8 cellular contexts compared by ENCODE assay signal in the genomic region with DNA sequence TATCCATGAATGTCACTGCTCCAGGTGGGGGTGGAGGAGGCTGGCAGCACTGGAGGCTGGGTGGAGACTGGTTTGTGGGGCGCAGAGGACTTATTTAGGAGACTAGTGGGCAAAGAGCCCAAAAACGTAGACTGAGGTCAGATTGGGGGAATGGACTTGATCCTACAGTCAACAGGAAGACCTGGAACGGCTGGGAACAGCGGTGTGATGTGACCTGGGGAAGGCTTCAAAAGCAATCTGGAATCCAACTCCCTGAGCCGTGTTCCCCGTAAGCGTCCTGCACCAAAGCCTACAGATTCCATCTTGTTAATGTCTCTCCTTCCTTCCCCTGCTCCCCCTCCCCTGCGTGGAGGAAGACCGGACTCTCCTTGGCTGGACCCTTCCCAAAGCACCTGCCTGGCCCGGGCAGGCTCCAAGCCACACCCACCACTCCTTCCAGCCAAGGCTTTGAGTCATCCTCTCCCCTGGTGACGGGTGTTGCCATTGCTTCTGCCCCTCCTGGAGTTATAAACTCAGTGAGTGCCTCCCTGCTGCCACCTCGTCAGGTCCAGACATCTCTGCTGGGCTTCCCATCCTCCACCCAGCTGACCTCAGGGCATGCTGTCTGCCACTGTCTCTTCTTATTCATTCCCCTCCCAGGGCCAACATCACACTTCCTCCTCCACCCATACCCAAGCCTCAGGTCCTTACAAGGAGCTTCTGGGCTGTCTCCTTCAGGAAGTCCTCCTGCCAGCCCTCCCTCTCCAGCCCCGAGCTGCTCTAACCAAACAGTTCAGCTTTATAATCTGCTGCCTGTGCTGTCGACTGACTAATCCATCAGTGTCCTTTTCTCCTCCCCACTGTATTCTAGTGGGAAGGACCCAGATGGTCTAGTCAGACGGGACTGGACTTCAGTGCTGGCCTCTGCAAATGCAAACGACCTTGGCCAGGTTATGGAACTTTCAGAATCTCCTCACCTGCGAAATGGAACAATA. TPM values are rescaled to one million over a fixed set of nuclear protein-coding genes. Genes with fewer than 3 reads are reported as not detected.
DNase-seq lines count a peak whose midpoint lies in the region; ATAC-seq and TF ChIP-seq lines count a peak whose summit lies in the region.

No MANE protein-coding gene starts in this region.

- no peaks in the 10 kb centered on the region for H3K27me3 ChIP-seq in BLaER1 treated with 17β-estradiol and CSF1 and Interleukin-3, amounts not matched to agents 10 nM and 100 nM
- no peaks in the 10 kb centered on the region for H3K27me3 ChIP-seq in cardiac muscle cell

- H3K27me3 Mint-ChIP-seq in activated naive CD8-positive, alpha-beta T cell treated with anti-CD3 and anti-CD28 coated beads for 36 hours: peaks cover 10% of the 10 kb centered on the region

- peaks cover 29% of the 10 kb centered on the region for H3K4me1 Mint-ChIP-seq in activated naive CD8-positive, alpha-beta T cell treated with anti-CD3 and anti-CD28 coated beads for 36 hours

- intact Hi-C loops in posterior vena cava (cut with DNase I): no loop called here

- H3K4me1 ChIP-seq in BLaER1 treated with 17β-estradiol and CSF1 and Interleukin-3, amounts not matched to agents 10 nM and 100 nM: peaks cover 36 to 43% (median 40%) of the 10 kb centered on the region in 10 experiments
- peaks cover 13% of the 10 kb centered on the region for H3K4me1 ChIP-seq in cardiac muscle cell (ENCODE audit: low read depth)

- H3K9ac ChIP-seq in BLaER1 treated with 17β-estradiol and CSF1 and Interleukin-3, amounts not matched to agents 10 nM and 100 nM: 0 out of 22 replicates have a peak overlapping the region, but pooled peaks of 1 of the 11 experiments have one; percentile 2

- peak; percentile 45 for DNase-seq in HEK293T (ENCODE audit: extremely low spot score)
- peak; percentile 55 for DNase-seq in RKO (ENCODE audit: low spot score)
- peak; percentile 41 for DNase-seq in activated naive CD8-positive, alpha-beta T cell treated with anti-CD3 and anti-CD28 coated beads for 36 hours
- peak; percentile 15 to 54 for DNase-seq in cardiac muscle cell (ENCODE audit: low read depth in 1 of 2, low spot score in 1 of 2)
- DNase-seq in posterior vena cava (ENCODE audit: low spot score): peak; percentile 81

- H3K4me3 ChIP-seq in BLaER1 treated with 17β-estradiol and CSF1 and Interleukin-3, amounts not matched to agents 10 nM and 100 nM: peak overlapping the region in 1 of 10 experiments; percentile 92; a peak in 1 of 20 replicates
- H3K4me3 ChIP-seq in cardiac muscle cell: no peak overlapping the region

- H3K9me3 Mint-ChIP-seq in activated naive CD8-positive, alpha-beta T cell treated with anti-CD3 and anti-CD28 coated beads for 36 hours: no peaks in the 10 kb centered on the region

- H3K27ac Mint-ChIP-seq in activated naive CD8-positive, alpha-beta T cell treated with anti-CD3 and anti-CD28 coated beads for 36 hours: no peak overlapping the region

- H3K9me3 ChIP-seq in BLaER1 treated with 17β-estradiol and CSF1 and Interleukin-3, amounts not matched to agents 10 nM and 100 nM (replicated peaks in 1 of 11): no peaks in the 10 kb centered on the region
- no peaks in the 10 kb centered on the region for H3K9me3 ChIP-seq in cardiac muscle cell (ENCODE audit: low read depth)

- CTCF ChIA-PET in HEK293T (lab: Yijun Ruan, JAX): interaction anchor here (1.2 kb wide), 1 partner anchor 210 kb away, joined by 3 read pairs; no protein-coding TSS in a partner anchor

- POLR2A ChIA-PET in HEK293T (lab: Yijun Ruan, JAX): no interaction called here

- peaks cover 1% of the 10 kb centered on the region for H3K36me3 Mint-ChIP-seq in activated naive CD8-positive, alpha-beta T cell treated with anti-CD3 and anti-CD28 coated beads for 36 hours

- no peaks in the 10 kb centered on the region; a peak in 1 of 22 replicates for H3K36me3 ChIP-seq in BLaER1 treated with 17β-estradiol and CSF1 and Interleukin-3, amounts not matched to agents 10 nM and 100 nM
- no peaks in the 10 kb centered on the region for H3K36me3 ChIP-seq in cardiac muscle cell

- ATAC-seq in HG03175 (IDR thresholded peaks at IDR 0.05; ENCODE audit: unreplicated experiment) (no peak), GM19351 (IDR thresholded peaks at IDR 0.05; ENCODE audit: unreplicated experiment) (no peak)

- peak overlapping the region; percentile 86 to 96 (median 91) for H3K4me2 ChIP-seq in BLaER1 treated with 17β-estradiol and CSF1 and Interleukin-3, amounts not matched to agents 10 nM and 100 nM

- no peak for TF ChIP-seq CTCF in cardiac muscle cell (IDR thresholded peaks at IDR 0.05; ENCODE audit: low read depth, low read length)

- 0 out of 22 replicates have a peak overlapping the region, but pooled peaks of 1 of the 11 experiments have one; percentile 13 for H3K27ac ChIP-seq in BLaER1 treated with 17β-estradiol and CSF1 and Interleukin-3, amounts not matched to agents 10 nM and 100 nM
- H3K27ac ChIP-seq in cardiac muscle cell: no peak overlapping the region

- peak overlapping the region; percentile 1 for H3K4me3 Mint-ChIP-seq in activated naive CD8-positive, alpha-beta T cell treated with anti-CD3 and anti-CD28 coated beads for 36 hours

- peaks cover 5 to 31% (median 27%) of the 10 kb centered on the region in 11 experiments; a peak in 19 of 22 replicates for H4K20me1 ChIP-seq in BLaER1 treated with 17β-estradiol and CSF1 and Interleukin-3, amounts not matched to agents 10 nM and 100 nM

TF ChIP-seq in HEK293T, 16 proteins besides CTCF, POLR2A, EP300 and RAD21:
- no peak for TF ChIP-seq ELF4 (IDR thresholded peaks at IDR 0.05)
- no peak for TF ChIP-seq ZNF384 (IDR thresholded peaks at IDR 0.05)
- TF ChIP-seq LEF1 (IDR thresholded peaks at IDR 0.05; ENCODE audit: borderline replicate concordance): no peak
- TF ChIP-seq ARNT (IDR thresholded peaks at IDR 0.05): no peak
- no peak for TF ChIP-seq TARDBP (IDR thresholded peaks at IDR 0.05)
- TF ChIP-seq FOXK2 (IDR thresholded peaks at IDR 0.05): no peak
- no peak for TF ChIP-seq SP1 (IDR thresholded peaks at IDR 0.05)
- TF ChIP-seq FOXM1 (IDR thresholded peaks at IDR 0.05; ENCODE audit: borderline replicate concordance): no peak
- no peak for TF ChIP-seq PKNOX1 (IDR thresholded peaks at IDR 0.05)
- no peak for TF ChIP-seq BHLHE40 (IDR thresholded peaks at IDR 0.05; ENCODE audit: borderline replicate concordance)

RNA-seq across cellular contexts. Expression of gene CLSTN1, which starts 1.6 kb away (rescaled TPM):
- 10 to 100 TPM; 30.4 to 31.0 TPM for total RNA-seq in activated naive CD8-positive, alpha-beta T cell treated with anti-CD3 and anti-CD28 coated beads for 36 hours
- 49.4 and 70.9 TPM in 2 replicates for total RNA-seq in cardiac muscle cell
- polyA plus RNA-seq in cardiac muscle cell: 81.5 and 95.1 TPM in 2 replicates
- total RNA-seq in posterior vena cava: 10 to 100 TPM; 59.8 to 77.9 TPM
